10 cellular contexts compared by ENCODE assay signal in the genomic region with DNA sequence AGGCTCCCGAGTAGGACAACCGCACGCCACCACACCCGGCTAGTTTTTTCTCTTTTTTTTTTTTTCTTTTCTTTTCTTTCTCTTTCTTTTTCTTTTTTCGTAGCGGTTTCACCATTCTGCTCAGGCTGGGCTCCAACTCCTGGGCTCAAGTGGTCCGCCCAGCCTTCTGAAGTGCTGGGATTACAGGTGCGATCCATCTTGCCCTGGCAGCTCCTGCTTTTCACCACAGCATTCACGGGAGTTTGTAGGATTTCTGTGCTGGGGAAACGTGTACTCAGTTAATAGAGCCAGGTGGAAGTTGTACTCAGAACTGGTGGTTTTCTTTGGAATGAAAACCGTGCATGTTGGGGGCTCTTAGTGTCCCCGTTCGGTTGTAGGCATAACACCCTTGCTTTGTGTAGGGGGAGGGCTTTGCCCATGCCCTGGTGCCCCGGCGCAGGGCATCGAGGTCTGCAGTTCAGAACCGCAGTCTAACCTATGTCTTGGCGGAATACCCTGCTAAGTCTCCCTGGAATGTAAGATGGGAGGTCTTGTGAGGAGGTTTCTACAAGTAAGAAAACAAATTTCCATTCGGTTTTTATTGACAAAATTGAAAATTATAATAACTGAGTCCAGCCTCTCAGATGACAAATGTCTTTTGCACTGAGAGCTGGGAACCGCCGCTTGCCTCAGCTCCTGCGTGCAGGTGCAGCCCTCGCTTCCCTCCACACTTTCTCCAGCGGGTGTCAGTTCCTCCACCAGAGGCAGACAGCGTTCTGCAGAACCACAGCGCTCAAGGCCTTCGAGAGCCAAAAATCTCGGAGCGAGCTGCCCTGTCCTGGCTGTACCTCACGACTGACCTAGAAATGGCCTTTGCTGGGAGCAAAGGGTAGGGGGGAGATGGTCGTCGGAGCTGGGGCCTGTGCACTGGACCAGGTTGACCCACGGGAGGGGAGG. TPM values are rescaled to one million over a fixed set of nuclear protein-coding genes. Genes with fewer than 3 reads are reported as not detected.
DNase-seq lines count a peak whose midpoint lies in the region; ATAC-seq and TF ChIP-seq lines count a peak whose summit lies in the region.
"Not testable (repeated sequence)": the region's sequence is repeated elsewhere in the genome, so short reads cannot be mapped to it uniquely, and the experiment has no call there.
"Had no signal": no experiment of that assay in that cellular context is flagged by ENCODE, and none has a peak within 500 bp of the region (broad histone marks: within the 10 kb centered on the region; RNA-seq: fewer than 3 reads in every experiment).

No MANE protein-coding gene starts in this region.

- H3K4me3 ChIP-seq in NT2/D1 (ENCODE audit: insufficient read length, low read depth) (peak overlapping the region; percentile 18), upper lobe of left lung (peak overlapping the region in 3 of 4 donors; percentile 41 to 52 (median 49))
- not testable (repeated sequence) for H3K4me3 ChIP-seq in trophoblast cell (ENCODE audit: low read depth, low read length)

- H3K27me3 ChIP-seq in NT2/D1 (ENCODE audit: insufficient read depth, insufficient read length); trophoblast cell (ENCODE audit: insufficient read depth, low read length); upper lobe of left lung: not testable (repeated sequence)

- H3K18ac ChIP-seq in trophoblast cell (ENCODE audit: low read length) = not testable (repeated sequence)

- H3K14ac ChIP-seq in trophoblast cell (ENCODE audit: low read length) = not testable (repeated sequence)

- DNase-seq in NT2/D1 (ENCODE audit: low read depth, low spot score); chondrocyte (ENCODE audit: low spot score); trophoblast cell: not testable (repeated sequence)
- peak; percentile 64 for DNase-seq in activated CD8-positive, alpha-beta memory T cell treated with anti-CD3 and anti-CD28 coated beads for 24 hours
- DNase-seq in immature natural killer cell (peak in 2 of 3 donors; percentile 29 to 40), upper lobe of left lung (peak; percentile 26 to 44)

- H3K4me2 ChIP-seq in trophoblast cell (ENCODE audit: low read length) = peak overlapping the region; percentile 30

- not testable (repeated sequence) for TF ChIP-seq CTCF in chondrocyte (IDR thresholded peaks at IDR 0.05); upper lobe of left lung (IDR thresholded peaks at IDR 0.05)

- not testable (repeated sequence) for H2AFZ ChIP-seq in trophoblast cell (ENCODE audit: insufficient read depth, low read length, poor library complexity)

- H3K27ac ChIP-seq in trophoblast cell (ENCODE audit: low read depth, low read length) = not testable (repeated sequence)
- H3K27ac ChIP-seq in upper lobe of left lung = peak overlapping the region; percentile 74 to 91 (median 88)

- not testable (repeated sequence) for H3K4ac ChIP-seq in trophoblast cell (ENCODE audit: low read depth, low read length)

- H3K4me1 Mint-ChIP-seq in chondrocyte (ENCODE audit: low read depth); immature natural killer cell: not testable (repeated sequence)

- H3K36me3 ChIP-seq in NT2/D1 (ENCODE audit: insufficient read depth, insufficient read length, low read length); trophoblast cell (ENCODE audit: control insufficient read depth in 1 of 2, insufficient read depth in 2 of 2, low read length in 2 of 2); upper lobe of left lung: not testable (repeated sequence)

- no CpG with 5 or more reads among the region's 33 CpGs for WGBS in trophoblast cell (ENCODE audit: extremely low coverage, insufficient coverage, insufficient read length)
- 26 to 35% methylated on average over 12 to 15 of the region's 33 CpGs for WGBS in upper lobe of left lung, 2 donors

- H2AK5ac ChIP-seq in trophoblast cell (ENCODE audit: low read length) = not testable (repeated sequence)

- ATAC-seq in GM18867 (IDR thresholded peaks at IDR 0.05; ENCODE audit: unreplicated experiment) (peak; percentile 6), HG02884 (IDR thresholded peaks at IDR 0.05; ENCODE audit: unreplicated experiment) (peak; percentile 14), upper lobe of left lung (ENCODE audit: low FRiP score in 2 of 2) (peak; percentile 58 to 71)

- not testable (repeated sequence) for H3K9ac ChIP-seq in NT2/D1 (ENCODE audit: insufficient read length, low read depth); trophoblast cell (ENCODE audit: low read length)

- not testable (repeated sequence) for H3K27me3 Mint-ChIP-seq in chondrocyte (ENCODE audit: low read depth)
- peaks cover 7 to 12% (median 12%) of the 10 kb centered on the region in 3 donors for H3K27me3 Mint-ChIP-seq in immature natural killer cell (ENCODE audit: low read depth in 3 of 3)

- H4K12ac ChIP-seq in trophoblast cell (ENCODE audit: low read depth, low read length) = not testable (repeated sequence)

- not testable (repeated sequence) for TF ChIP-seq POLR2A in upper lobe of left lung (IDR thresholded peaks at IDR 0.05)

- not testable (repeated sequence) for H3K9me3 Mint-ChIP-seq in chondrocyte (ENCODE audit: low read depth); immature natural killer cell

- H3K4me3 Mint-ChIP-seq in chondrocyte (ENCODE audit: unreplicated experiment) (peak overlapping the region; percentile 77), immature natural killer cell (peak overlapping the region; percentile 87 to 95 (median 94))

- H3K27ac Mint-ChIP-seq in chondrocyte (ENCODE audit: unreplicated experiment) (peak overlapping the region; percentile 97), immature natural killer cell (peak overlapping the region; percentile 91 to 99 (median 98))

- TF ChIP-seq EP300 in upper lobe of left lung (IDR thresholded peaks at IDR 0.05) = not testable (repeated sequence)

- not testable (repeated sequence) for H3K9me3 ChIP-seq in NT2/D1 (ENCODE audit: insufficient read depth, low read length); trophoblast cell (ENCODE audit: insufficient read depth, low read depth, low read length); upper lobe of left lung

- not testable (repeated sequence) for H3K36me3 Mint-ChIP-seq in chondrocyte (ENCODE audit: low read depth); immature natural killer cell

- H3K23ac ChIP-seq in trophoblast cell (ENCODE audit: low read length) = not testable (repeated sequence)

- not testable (repeated sequence) for H3K79me2 ChIP-seq in trophoblast cell (ENCODE audit: control insufficient read depth, insufficient read depth, low read length, poor library complexity)

- H4K91ac ChIP-seq in trophoblast cell (ENCODE audit: low read depth, low read length) = not testable (repeated sequence)

- H3K79me1 ChIP-seq in trophoblast cell (ENCODE audit: low read length) = not testable (repeated sequence)

- not testable (repeated sequence) for H2BK5ac ChIP-seq in trophoblast cell (ENCODE audit: low read depth, low read length, poor library complexity)

- not testable (repeated sequence) for H3K4me1 ChIP-seq in NT2/D1 (ENCODE audit: insufficient read depth, insufficient read length); trophoblast cell (ENCODE audit: control insufficient read depth in 1 of 2, insufficient read depth in 2 of 2, low read length in 2 of 2); upper lobe of left lung

- not testable (repeated sequence) for H4K8ac ChIP-seq in trophoblast cell (ENCODE audit: low read depth, low read length)

- H2BK12ac ChIP-seq in trophoblast cell (ENCODE audit: low read length) = not testable (repeated sequence)

- H2BK120ac ChIP-seq in trophoblast cell (ENCODE audit: insufficient read depth, low read length, poor library complexity) = not testable (repeated sequence)

RNA-seq across cellular contexts. Expression of gene PPIAL4D, which starts 40.0 kb away (rescaled TPM):
- total RNA-seq in chondrocyte (not detected in 3 replicates), upper lobe of left lung (not detected)
- not detected for polyA plus RNA-seq in immature natural killer cell
- not detected in 2 replicates for polyA plus RNA-seq in trophoblast cell (2013)
- total RNA-seq: HT-29, temporal lobe had no signal

Comparison
In these comparisons a context has a peak if more than half of its experiments do, and no peak if none do; other contexts are left out.
1. ATAC-seq: peak in every context shown above with its lines; median percentile 64 in upper lobe of left lung; 14 in HG02884; 6 in GM18867.